8 cellular contexts compared by ENCODE assay signal in genomic region chr3:18445421-18446066, GRCh38. TPM values are rescaled to one million over a fixed set of nuclear protein-coding genes. Genes with fewer than 3 reads are reported as not detected.
DNase-seq lines count a peak whose midpoint lies in the region; ATAC-seq and TF ChIP-seq lines count a peak whose summit lies in the region.

No MANE protein-coding gene starts in this region.

- H3K9me3 Mint-ChIP-seq in activated T-cell treated with anti-CD3 and anti-CD28 coated beads, Interleukin-2, amount 50 U/mL, for 72 hours: no peaks in the 10 kb centered on the region

- H3K27ac Mint-ChIP-seq in activated T-cell treated with anti-CD3 and anti-CD28 coated beads, Interleukin-2, amount 50 U/mL, for 72 hours: peak overlapping the region; percentile 95

- no peak overlapping the region for H3K27ac ChIP-seq in skeletal muscle tissue (ENCODE audit: low read depth, low read length)

- H3K4me3 Mint-ChIP-seq in activated T-cell treated with anti-CD3 and anti-CD28 coated beads, Interleukin-2, amount 50 U/mL, for 72 hours: peak overlapping the region; percentile 91 to 98

- POLR2A ChIA-PET in BJ (lab: Charles Lee): no interaction called here

- H3K27me3 ChIP-seq in BJ (ENCODE audit: control insufficient read depth, insufficient read depth, low read length) (peaks cover 23% of the 10 kb centered on the region), skeletal muscle tissue (ENCODE audit: control insufficient read depth in 3 of 3, insufficient read depth in 3 of 3, low read length in 3 of 3) (peaks cover 18 to 30% (median 18%) of the 10 kb centered on the region in 3 donors)

- peaks cover 38 to 75% of the 10 kb centered on the region in 2 donors for H3K36me3 Mint-ChIP-seq in activated T-cell treated with anti-CD3 and anti-CD28 coated beads, Interleukin-2, amount 50 U/mL, for 72 hours (ENCODE audit: insufficient read depth in 2 of 2)

- peaks cover 16 to 19% (median 18%) of the 10 kb centered on the region in 3 donors for H3K4me1 ChIP-seq in skeletal muscle tissue (ENCODE audit: control insufficient read depth in 3 of 3, insufficient read depth in 3 of 3, low read length in 3 of 3)

- intact Hi-C loops in left ventricle myocardium superior (cut with micrococcal nuclease): no loop called here

- H3K27me3 Mint-ChIP-seq in activated T-cell treated with anti-CD3 and anti-CD28 coated beads, Interleukin-2, amount 50 U/mL, for 72 hours (ENCODE audit: low read depth): no peaks in the 10 kb centered on the region

- no peak for TF ChIP-seq CTCF in BJ (IDR thresholded peaks at IDR 0.05; ENCODE audit: insufficient read depth, low read depth, low read length)

- H3K36me3 ChIP-seq in BJ (ENCODE audit: control insufficient read depth, insufficient read depth, low read length) (no peaks in the 10 kb centered on the region), skeletal muscle tissue (ENCODE audit: control insufficient read depth in 3 of 3, insufficient read depth in 3 of 3, low read length in 3 of 3) (no peaks in the 10 kb centered on the region)

- peaks cover 0 to 6% (median 0%) of the 10 kb centered on the region in 3 donors for H3K9me3 ChIP-seq in skeletal muscle tissue (ENCODE audit: control insufficient read depth in 3 of 3, low read length in 3 of 3)

- peak overlapping the region; percentile 43 for H3K4me3 ChIP-seq in BJ (ENCODE audit: low read depth, low read length)
- H3K4me3 ChIP-seq in skeletal muscle tissue (ENCODE audit: low read length in 3 of 3): peak overlapping the region; percentile 51 to 68 (median 63)

- peak; percentile 15 for ATAC-seq in GM21447 (IDR thresholded peaks at IDR 0.05; ENCODE audit: unreplicated experiment)
- peak; percentile 72 to 77 for ATAC-seq in activated T-cell treated with anti-CD3 and anti-CD28 coated beads, Interleukin-2, amount 50 U/mL, for 72 hours (replicated peaks in 1 of 2)
- peak; percentile 25 for ATAC-seq in left ventricle myocardium superior
- ATAC-seq in GM18517 (IDR thresholded peaks at IDR 0.05; ENCODE audit: unreplicated experiment): no peak

- H3K4me1 Mint-ChIP-seq in activated T-cell treated with anti-CD3 and anti-CD28 coated beads, Interleukin-2, amount 50 U/mL, for 72 hours (ENCODE audit: low read depth): peaks cover 34% of the 10 kb centered on the region

- DNase-seq in BJ (ENCODE audit: low read depth) (no peak), NOMO-1 (lab: John Stamatoyannopoulos, UW; ENCODE audit: unreplicated experiment in 2 of 2) (peak; percentile 54 to 86), left ventricle myocardium superior (no peak), DMS79 (lab: John Stamatoyannopoulos, UW) (no peak)
- DNase-seq in activated T-cell treated with anti-CD3 and anti-CD28 coated beads, Interleukin-2, amount 50 U/mL, for 72 hours: peak; percentile 81 to 88

- H3K9ac ChIP-seq in skeletal muscle tissue (ENCODE audit: low read depth in 1 of 3, low read length in 3 of 3): peak overlapping the region; percentile 43 to 75 (median 59)

- CTCF ChIA-PET in BJ (lab: Yijun Ruan, JAX): interaction anchor here (0.6 to 1.2 kb wide), 6 partner anchors 10 to 551 kb away, joined by 3 to 5 read pairs (median 4); no protein-coding TSS in a partner anchor

RNA-seq across cellular contexts. Expression of gene SATB1, which starts 20.4 kb away (rescaled TPM):
- polyA plus RNA-seq in BJ (2011; rRNA removed): 10.8 and 14.4 TPM in 2 replicates
- polyA minus RNA-seq in BJ (2011; rRNA and poly(A)+ RNA removed): 11.7 and 13.6 TPM in 2 replicates
- total RNA-seq in activated T-cell treated with anti-CD3 and anti-CD28 coated beads, Interleukin-2, amount 50 U/mL, for 72 hours: 100 to 1,000 TPM; 716 to 962 TPM
- 46.1 TPM for total RNA-seq in left ventricle myocardium superior
- 21.4 TPM for total RNA-seq in skeletal muscle tissue

Comparison
In these comparisons a context has a peak if more than half of its experiments do, and no peak if none do; other contexts are left out.
1. DNase-seq: peak in NOMO-1 (2 of 2) and activated T-cell treated with anti-CD3 and anti-CD28 coated beads, Interleukin-2, amount 50 U/mL, for 72 hours (2 of 2); none in BJ (single experiment), left ventricle myocardium superior (single experiment) and DMS79 (single experiment).
2. RNA of gene SATB1, which starts 20.4 kb away (total RNA-seq): 716 to 962 TPM in activated T-cell treated with anti-CD3 and anti-CD28 coated beads, Interleukin-2, amount 50 U/mL, for 72 hours; 46.1 TPM in left ventricle myocardium superior (single experiment) and 21.4 TPM in skeletal muscle tissue (single experiment); every median in the first group is over 10 times any median in the second.